ENCODE assay signal across 1 cellular context in the genomic region with DNA sequence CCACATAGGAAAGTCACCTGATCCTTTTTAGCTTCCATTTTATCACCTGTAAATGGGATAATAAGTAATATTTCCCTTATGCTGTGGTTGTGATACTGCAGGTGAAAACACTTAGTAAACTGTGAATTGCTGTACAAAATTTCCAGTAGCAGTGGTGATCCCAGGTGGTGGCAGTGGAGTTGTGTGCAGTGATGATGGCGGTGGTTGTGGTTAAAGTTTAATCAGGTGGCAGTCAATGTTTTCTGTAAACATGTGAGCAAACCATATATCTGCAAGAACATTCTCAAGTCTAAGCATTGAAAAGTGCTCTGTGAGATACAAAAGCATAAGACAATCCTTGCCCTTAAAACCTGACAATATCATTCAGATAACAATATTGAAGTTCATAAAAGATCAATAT.
TF ChIP-seq lines count a peak whose summit lies in the region.

No MANE protein-coding gene starts in this region.

TF ChIP-seq in SK-N-SH, 30 proteins besides CTCF, POLR2A, EP300 and RAD21 (continued from another document):
- TF ChIP-seq, protein P1, sequence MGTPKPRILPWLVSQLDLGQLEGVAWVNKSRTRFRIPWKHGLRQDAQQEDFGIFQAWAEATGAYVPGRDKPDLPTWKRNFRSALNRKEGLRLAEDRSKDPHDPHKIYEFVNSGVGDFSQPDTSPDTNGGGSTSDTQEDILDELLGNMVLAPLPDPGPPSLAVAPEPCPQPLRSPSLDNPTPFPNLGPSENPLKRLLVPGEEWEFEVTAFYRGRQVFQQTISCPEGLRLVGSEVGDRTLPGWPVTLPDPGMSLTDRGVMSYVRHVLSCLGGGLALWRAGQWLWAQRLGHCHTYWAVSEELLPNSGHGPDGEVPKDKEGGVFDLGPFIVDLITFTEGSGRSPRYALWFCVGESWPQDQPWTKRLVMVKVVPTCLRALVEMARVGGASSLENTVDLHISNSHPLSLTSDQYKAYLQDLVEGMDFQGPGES (IDR thresholded peaks at IDR 0.05; ENCODE audit: low read depth, low read length), result no peak
